Comparison of ENCODE assay signal across 16 cellular contexts in genomic region chr13:98280176-98280510, GRCh38.
DNase-seq lines count a peak whose midpoint lies in the region; ATAC-seq, FAIRE-seq and TF ChIP-seq lines count a peak whose summit lies in the region.
"Had no signal": no experiment of that assay in that cellular context is flagged by ENCODE, and none has a peak within 500 bp of the region (broad histone marks: within the 10 kb centered on the region; RNA-seq: fewer than 3 reads in every experiment).

No MANE protein-coding gene starts in this region.

- no peak overlapping the region for H3K9ac ChIP-seq in HepG2 (ENCODE audit: insufficient read depth, low read depth, low read length)

- no TSS peak for BruUV-seq in HepG2 (replicated peaks; lab: Mats Ljungman, UMichigan)

- H3K27ac Mint-ChIP-seq in activated CD8-positive, alpha-beta memory T cell treated with anti-CD3 and anti-CD28 coated beads, Interleukin-2, amount 10 ng/mL, durations not matched to agents 7 days and 5 days: peak overlapping the region; percentile 70
- peak overlapping the region; percentile 12 to 43 (median 21) for H3K27ac Mint-ChIP-seq in IgD-negative memory B cell
- H3K27ac Mint-ChIP-seq in stimulated activated naive CD8-positive, alpha-beta T cell treated with anti-CD3 and anti-CD28 coated beads, Interleukin-15, amount 100 ng/mL, for 72 hours: no peak overlapping the region

- peaks cover 93% of the 10 kb centered on the region for H3K79me2 ChIP-seq in HepG2 (ENCODE audit: insufficient read depth, low read length)

- CTCF ChIA-PET in activated CD8-positive, alpha-beta memory T cell treated with anti-CD3 and anti-CD28 coated beads, Interleukin-2, amount 10 ng/mL, durations not matched to agents 7 days and 5 days (lab: Charles Lee): no interaction called here
- CTCF ChIA-PET in HepG2 (lab: Yijun Ruan, JAX; ENCODE audit: low intra/inter-chr PET ratio, low total read pairs): no interaction called here

- H3K27me3 ChIP-seq in HepG2 (ENCODE audit: control insufficient read depth in 1 of 2, insufficient read depth in 2 of 2, low read length in 2 of 2): no peaks in the 10 kb centered on the region
- H3K27me3 ChIP-seq: left lung, Peyer's patch, transverse colon had no signal

- 97% methylated on average over 10 of the region's 10 CpGs for WGBS in HepG2 (ENCODE audit: low lambda C conversion rate)

- TF ChIP-seq POLR2A in HepG2 (IDR thresholded peaks at IDR 0.05; ENCODE audit: insufficient read depth in 1 of 2, low read depth in 2 of 2, low read length in 2 of 2): no peak

- H2AFZ ChIP-seq in HepG2 (ENCODE audit: low read length): no peak overlapping the region

- H3K36me3 ChIP-seq in HepG2 (replicated peaks in 1 of 2; ENCODE audit: control insufficient read depth in 1 of 2, insufficient read depth in 2 of 2, low read length in 2 of 2): peaks cover 9 to 18% of the 10 kb centered on the region in 2 experiments; a peak in 4 of 5 replicates
- H3K36me3 ChIP-seq: left lung, Peyer's patch, transverse colon had no signal

- H3K4me1 Mint-ChIP-seq in activated CD8-positive, alpha-beta memory T cell treated with anti-CD3 and anti-CD28 coated beads, Interleukin-2, amount 10 ng/mL, durations not matched to agents 7 days and 5 days: peaks cover 7% of the 10 kb centered on the region
- H3K4me1 Mint-ChIP-seq in IgD-negative memory B cell: peaks cover 3 to 14% (median 6%) of the 10 kb centered on the region in 3 donors
- peaks cover 8% of the 10 kb centered on the region for H3K4me1 Mint-ChIP-seq in stimulated activated naive CD8-positive, alpha-beta T cell treated with anti-CD3 and anti-CD28 coated beads, Interleukin-15, amount 100 ng/mL, for 72 hours

- no peak for TF ChIP-seq CTCF in HepG2 (CRISPR knock-in tag; IDR thresholded peaks at IDR 0.05)
- no peak for TF ChIP-seq CTCF in GM10266 (IDR thresholded peaks at IDR 0.05; ENCODE audit: control insufficient read depth, insufficient read depth, low read depth, missing control alignments)

- no peak for FAIRE-seq in HepG2 (lab: Jason Lieb, UNC)

- no peaks in the 10 kb centered on the region for H3K9me3 ChIP-seq in HepG2 (ENCODE audit: low read length)
- H3K9me3 ChIP-seq: left lung, Peyer's patch, transverse colon had no signal

- H3K27ac ChIP-seq in HepG2 (ENCODE audit: extremely low read length, insufficient read depth, low read length): no peak overlapping the region
- H3K27ac ChIP-seq: left lung, Peyer's patch, transverse colon had no signal

- no peak overlapping the region for H3K4me2 ChIP-seq in HepG2 (ENCODE audit: low read depth, low read length)

- in situ Hi-C loops in HepG2 (cut with HindIII; ENCODE audit: extremely low pct_ligation_motif_present, low pct_unique_long_range_greater_than_20kb): no loop called here

- no peaks in the 10 kb centered on the region for H3K9me3 Mint-ChIP-seq in activated CD8-positive, alpha-beta memory T cell treated with anti-CD3 and anti-CD28 coated beads, Interleukin-2, amount 10 ng/mL, durations not matched to agents 7 days and 5 days (ENCODE audit: low read depth)
- no peaks in the 10 kb centered on the region for H3K9me3 Mint-ChIP-seq in IgD-negative memory B cell
- no peaks in the 10 kb centered on the region for H3K9me3 Mint-ChIP-seq in stimulated activated naive CD8-positive, alpha-beta T cell treated with anti-CD3 and anti-CD28 coated beads, Interleukin-15, amount 100 ng/mL, for 72 hours

- peaks cover 60% of the 10 kb centered on the region for H3K4me1 ChIP-seq in HepG2 (ENCODE audit: insufficient read depth, low read length)
- H3K4me1 ChIP-seq: left lung had no signal

- H3K36me3 Mint-ChIP-seq in activated CD8-positive, alpha-beta memory T cell treated with anti-CD3 and anti-CD28 coated beads, Interleukin-2, amount 10 ng/mL, durations not matched to agents 7 days and 5 days: no peaks in the 10 kb centered on the region
- peaks cover 2% of the 10 kb centered on the region for H3K36me3 Mint-ChIP-seq in IgD-negative memory B cell

- DNase-seq in activated CD8-positive, alpha-beta memory T cell treated with anti-CD3 and anti-CD28 coated beads, Interleukin-2, amount 10 ng/mL, durations not matched to agents 7 days and 5 days: no peak
- no peak for DNase-seq in activated CD8-positive, alpha-beta memory T cell treated with anti-CD3 and anti-CD28 coated beads, Interleukin-2, amount 50 U/mL, for 4 hours
- DNase-seq in HepG2 (ENCODE audit: low spot score) (no peak), GM10266 (ENCODE audit: extremely low spot score) (no peak), hippocampal formation (lab: John Stamatoyannopoulos, UW) (no peak)
- DNase-seq in stimulated activated naive CD8-positive, alpha-beta T cell treated with anti-CD3 and anti-CD28 coated beads, Interleukin-15, amount 100 ng/mL, for 72 hours: no peak
- DNase-seq: activated gamma-delta T cell treated with Interleukin-2 at 50 U/mL for 16 hours; DMS 273 treated with DMSO at 0.1 percent for 48 hours; left lung; NCI-H446 treated with DMSO at 0.1 percent for 48 hours; Peyer's patch; stimulated activated CD4-positive, alpha-beta T cell treated with anti-CD3 and anti-CD28 coated beads, Interleukin-12 subunit alpha, Interleukin-12 subunit beta, amount 100 ng/mL, for 4 hours; SW 1271; transverse colon had no signal

- intact Hi-C loops in HepG2 (cut with micrococcal nuclease; ENCODE audit: unreplicated experiment): no loop called here

- TF ChIP-seq EP300 in HepG2 (IDR thresholded peaks at IDR 0.05; ENCODE audit: low read depth in 2 of 2, low read length in 2 of 2) (no peak), HepG2 (CRISPR knock-in tag; IDR thresholded peaks at IDR 0.05; ENCODE audit: borderline replicate concordance) (no peak)

- no peak for TF ChIP-seq RAD21 in HepG2 (CRISPR knock-in tag; IDR thresholded peaks at IDR 0.05)

- H3K27me3 Mint-ChIP-seq in activated CD8-positive, alpha-beta memory T cell treated with anti-CD3 and anti-CD28 coated beads, Interleukin-2, amount 10 ng/mL, durations not matched to agents 7 days and 5 days: peaks cover 2% of the 10 kb centered on the region
- peaks cover 2% of the 10 kb centered on the region for H3K27me3 Mint-ChIP-seq in IgD-negative memory B cell
- peaks cover 12% of the 10 kb centered on the region for H3K27me3 Mint-ChIP-seq in stimulated activated naive CD8-positive, alpha-beta T cell treated with anti-CD3 and anti-CD28 coated beads, Interleukin-15, amount 100 ng/mL, for 72 hours

- POLR2A ChIA-PET in HepG2 (lab: Yijun Ruan, JAX): interaction anchor here (1.3 kb wide), 1 partner anchor 14 kb away, joined by 3 read pairs; no protein-coding TSS in a partner anchor

- H3K4me3 ChIP-seq in HepG2 (replicated peaks in 1 of 3; ENCODE audit: insufficient read depth in 1 of 3, low read depth in 2 of 3, low read length in 3 of 3): no peak overlapping the region
- H3K4me3 ChIP-seq: left lung, transverse colon had no signal

- H4K20me1 ChIP-seq in HepG2 (ENCODE audit: insufficient read depth, low read length): peaks cover 58% of the 10 kb centered on the region; the same call in 1 of the 2 replicates

- ATAC-seq in activated CD8-positive, alpha-beta memory T cell treated with anti-CD3 and anti-CD28 coated beads, Interleukin-2, amount 10 ng/mL, durations not matched to agents 7 days and 5 days: peak; percentile 12
- ATAC-seq in HepG2: no peak; the same call in 2 of the 3 replicates
- no peak for ATAC-seq in stimulated activated naive CD8-positive, alpha-beta T cell treated with anti-CD3 and anti-CD28 coated beads, Interleukin-15, amount 100 ng/mL, for 72 hours
- ATAC-seq in GM18868 (IDR thresholded peaks at IDR 0.05; ENCODE audit: unreplicated experiment): no peak

- no peak overlapping the region for H3K4me3 Mint-ChIP-seq in activated CD8-positive, alpha-beta memory T cell treated with anti-CD3 and anti-CD28 coated beads, Interleukin-2, amount 10 ng/mL, durations not matched to agents 7 days and 5 days
- H3K4me3 Mint-ChIP-seq in IgD-negative memory B cell: peak overlapping the region; percentile 3 to 89 (median 84)
- H3K4me3 Mint-ChIP-seq in stimulated activated naive CD8-positive, alpha-beta T cell treated with anti-CD3 and anti-CD28 coated beads, Interleukin-15, amount 100 ng/mL, for 72 hours: peak overlapping the region; percentile 23 to 39

TF ChIP-seq in HepG2, 621 proteins besides CTCF, POLR2A, EP300 and RAD21 (continues in another document):
- TF ChIP-seq ZNF687 (CRISPR knock-in tag; IDR thresholded peaks at IDR 0.05): 0 out of 2 replicates have a peak, but pooled peaks have one; percentile 16

Comparison
In these comparisons a context has a peak if more than half of its experiments do, and no peak if none do; other contexts are left out.
1. H3K27ac Mint-ChIP-seq: peak in activated CD8-positive, alpha-beta memory T cell treated with anti-CD3 and anti-CD28 coated beads, Interleukin-2, amount 10 ng/mL, durations not matched to agents 7 days and 5 days (single experiment) and IgD-negative memory B cell (3 of 3); none in stimulated activated naive CD8-positive, alpha-beta T cell treated with anti-CD3 and anti-CD28 coated beads, Interleukin-15, amount 100 ng/mL, for 72 hours (0 of 2).